ENCODE assay signal across 15 cellular contexts in the genomic region with DNA sequence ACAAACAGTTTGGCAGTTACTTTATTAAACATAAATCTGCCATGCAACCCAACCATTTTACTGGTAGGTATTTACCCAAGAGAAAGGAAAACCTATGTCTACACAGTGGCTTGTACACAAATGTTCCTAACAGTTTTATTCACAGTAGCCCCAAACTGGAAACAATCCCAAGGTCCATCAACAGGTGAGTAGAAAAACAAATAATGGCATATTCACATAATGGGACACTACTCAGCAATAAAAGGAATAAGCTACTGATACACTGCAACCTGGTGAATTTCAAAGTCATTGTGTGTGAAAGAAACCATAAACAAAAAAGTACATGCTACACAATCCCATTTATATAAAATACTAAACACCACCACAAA. TPM values are rescaled to one million over a fixed set of nuclear protein-coding genes. Genes with fewer than 3 reads are reported as not detected.
"Had no signal": no experiment of that assay in that cellular context is flagged by ENCODE, and none has a peak within 500 bp of the region (broad histone marks: within the 10 kb centered on the region; RNA-seq: fewer than 3 reads in every experiment).

No MANE protein-coding gene starts in this region.

- H3K9me3 ChIP-seq: gastroesophageal sphincter, ovary, thyroid gland had no signal

- H3K27me3 ChIP-seq: brain microvascular endothelial cell, gastroesophageal sphincter, ovary, thyroid gland had no signal

- H3K4me3 Mint-ChIP-seq: activated naive CD4-positive, alpha-beta T cell treated with anti-CD3 and anti-CD28 coated beads, Interleukin-2, amount 10 ng/mL, durations not matched to agents 7 days and 5 days; dendritic cell treated with granulocyte-macrophage colony-stimulating factor and Interleukin-4, amounts not matched to agents 40 ng/mL and 50 ng/mL, for 4 days; effector memory CD8-positive, alpha-beta T cell; neural crest cell; WTC11 had no signal

- H3K27me3 Mint-ChIP-seq: activated naive CD4-positive, alpha-beta T cell treated with anti-CD3 and anti-CD28 coated beads, Interleukin-2, amount 10 ng/mL, durations not matched to agents 7 days and 5 days; dendritic cell treated with granulocyte-macrophage colony-stimulating factor and Interleukin-4, amounts not matched to agents 40 ng/mL and 50 ng/mL, for 4 days; effector memory CD8-positive, alpha-beta T cell had no signal

- ATAC-seq: effector memory CD8-positive, alpha-beta T cell; gastroesophageal sphincter; WTC11 had no signal

- H3K36me3 ChIP-seq: ovary, thyroid gland had no signal

- H3K27ac Mint-ChIP-seq: activated naive CD4-positive, alpha-beta T cell treated with anti-CD3 and anti-CD28 coated beads, Interleukin-2, amount 10 ng/mL, durations not matched to agents 7 days and 5 days; dendritic cell treated with granulocyte-macrophage colony-stimulating factor and Interleukin-4, amounts not matched to agents 40 ng/mL and 50 ng/mL, for 4 days; WTC11 had no signal

- DNase-seq: activated CD8-positive, alpha-beta memory T cell treated with anti-CD3 and anti-CD28 coated beads, Interleukin-2, amount 50 U/mL, for 4 hours; activated naive CD4-positive, alpha-beta T cell treated with anti-CD3 and anti-CD28 coated beads, Interleukin-2, amount 10 ng/mL, durations not matched to agents 7 days and 5 days; amniotic stem cell; effector memory CD8-positive, alpha-beta T cell; hippocampal formation; ovary; stimulated activated CD4-positive, alpha-beta T cell treated with anti-CD3 and anti-CD28 coated beads, Interleukin-15, amount 100 ng/mL, for 24 hours; stimulated activated CD4-positive, alpha-beta T cell treated with anti-CD3 and anti-CD28 coated beads, Interleukin-4, amount 100 ng/mL, for 24 hours; thyroid gland had no signal

- H3K4me3 ChIP-seq: gastroesophageal sphincter, ovary, thyroid gland had no signal

- H3K27ac ChIP-seq: brain microvascular endothelial cell, epithelial cell of prostate, gastroesophageal sphincter, ovary, thyroid gland had no signal

- H3K9me3 Mint-ChIP-seq: dendritic cell treated with granulocyte-macrophage colony-stimulating factor and Interleukin-4, amounts not matched to agents 40 ng/mL and 50 ng/mL, for 4 days; effector memory CD8-positive, alpha-beta T cell had no signal

RNA-seq across cellular contexts. Expression of gene GBP3, which starts 42.9 kb away (rescaled TPM):
- total RNA-seq: neural crest cell, WTC11 had no signal
